ENCODE assay signal across 3 cellular contexts in the genomic region with DNA sequence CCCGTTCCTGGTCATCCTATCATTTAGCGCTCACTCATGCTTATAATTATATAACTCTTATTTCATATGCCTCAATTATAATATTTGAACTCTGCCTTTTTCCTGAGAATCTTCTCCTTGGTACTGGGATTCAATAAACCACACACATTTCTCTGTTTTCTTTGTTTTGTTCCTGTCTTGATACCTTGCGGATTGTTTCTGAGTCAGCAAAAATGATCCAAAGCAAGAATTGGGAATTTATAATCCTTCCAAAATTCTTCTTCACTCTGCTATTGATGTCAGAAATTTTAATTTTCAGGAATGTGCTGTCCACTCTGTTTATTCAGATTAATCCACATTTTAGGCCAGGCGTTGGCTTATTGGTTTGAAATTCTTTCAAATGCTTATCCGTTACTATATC.
TF ChIP-seq lines count a peak whose summit lies in the region.

No MANE protein-coding gene starts in this region.

TF ChIP-seq in A549, 52 proteins besides CTCF, POLR2A, EP300 and RAD21 (continued from another document):
- TF ChIP-seq CBX2 (IDR thresholded peaks at IDR 0.05; ENCODE audit: borderline replicate concordance, low read depth), result no peak
- no peak for TF ChIP-seq RARB (CRISPR knock-in tag; IDR thresholded peaks at IDR 0.05)
- TF ChIP-seq CHD4 (IDR thresholded peaks at IDR 0.05; ENCODE audit: borderline replicate concordance), result no peak

TF ChIP-seq in IMR-90, 13 proteins besides CTCF, POLR2A, EP300 and RAD21:
- TF ChIP-seq BHLHE40 (IDR thresholded peaks at IDR 0.05; ENCODE audit: low read depth, low read length) (no peak), MAFK (IDR thresholded peaks at IDR 0.05; ENCODE audit: low read depth, low read length) (peak; percentile 81)

TF ChIP-seq in K562, 482 proteins besides CTCF, POLR2A, EP300 and RAD21 (continued from another document):
- TF ChIP-seq, protein P1, sequence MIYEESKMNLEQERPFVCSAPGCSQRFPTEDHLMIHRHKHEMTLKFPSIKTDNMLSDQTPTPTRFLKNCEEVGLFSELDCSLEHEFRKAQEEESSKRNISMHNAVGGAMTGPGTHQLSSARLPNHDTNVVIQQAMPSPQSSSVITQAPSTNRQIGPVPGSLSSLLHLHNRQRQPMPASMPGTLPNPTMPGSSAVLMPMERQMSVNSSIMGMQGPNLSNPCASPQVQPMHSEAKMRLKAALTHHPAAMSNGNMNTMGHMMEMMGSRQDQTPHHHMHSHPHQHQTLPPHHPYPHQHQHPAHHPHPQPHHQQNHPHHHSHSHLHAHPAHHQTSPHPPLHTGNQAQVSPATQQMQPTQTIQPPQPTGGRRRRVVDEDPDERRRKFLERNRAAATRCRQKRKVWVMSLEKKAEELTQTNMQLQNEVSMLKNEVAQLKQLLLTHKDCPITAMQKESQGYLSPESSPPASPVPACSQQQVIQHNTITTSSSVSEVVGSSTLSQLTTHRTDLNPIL (CRISPR knock-in tag; IDR thresholded peaks at IDR 0.05), result no peak
- peak; percentile 38; the same call in 1 of the 2 replicates for TF ChIP-seq MAFK (IDR thresholded peaks at IDR 0.05; ENCODE audit: low read length)
- TF ChIP-seq ZNF316 (IDR thresholded peaks at IDR 0.05), result peak; percentile 63
